ENCODE assay signal across 9 cellular contexts in the genomic region with DNA sequence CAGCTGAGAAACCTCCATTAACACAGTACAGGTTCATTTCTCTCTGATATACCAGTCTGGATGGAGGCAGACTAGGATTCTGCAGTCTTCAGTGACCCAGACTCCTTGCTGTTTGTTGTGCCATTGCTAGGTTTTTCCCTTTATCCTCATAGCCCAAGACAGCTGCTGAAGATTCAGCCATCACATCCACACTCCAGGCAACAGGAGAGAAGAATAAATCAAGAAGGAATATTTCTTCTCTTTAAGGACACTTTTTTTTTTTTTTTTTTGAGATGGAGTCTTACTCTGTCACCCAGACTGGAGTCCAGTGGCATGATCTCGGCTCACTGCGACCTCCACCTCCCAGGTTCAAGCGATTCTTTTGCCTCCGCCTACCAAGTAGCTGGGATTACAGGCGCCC. TPM values are rescaled to one million over a fixed set of nuclear protein-coding genes. Genes with fewer than 3 reads are reported as not detected.
"Had no signal": no experiment of that assay in that cellular context is flagged by ENCODE, and none has a peak within 500 bp of the region (broad histone marks: within the 10 kb centered on the region; RNA-seq: fewer than 3 reads in every experiment).

No MANE protein-coding gene starts in this region.

- FAIRE-seq: G401.6, GM12878, GM12891, GM12892, GM18507, GM19239 had no signal

- DNase-seq: GDM1, GF-D8 had no signal

- ATAC-seq: GM12878 had no signal

- H3K4me3 ChIP-seq: GM12878 had no signal

RNA-seq across cellular contexts. Expression of a gene that starts 23.6 kb away (rescaled TPM):
- total RNA-seq: G401, GM12878 had no signal

RNA-seq across cellular contexts. Expression of a gene that starts 27.4 kb away (rescaled TPM):
- total RNA-seq: G401, GM12878 had no signal
- polyA plus RNA-seq: GM12878 had no signal
